ENCODE assay signal across 8 cellular contexts in genomic region chr19:46860125-46860845, GRCh38. TPM values are rescaled to one million over a fixed set of nuclear protein-coding genes. Genes with fewer than 3 reads are reported as not detected.
DNase-seq lines count a peak whose midpoint lies in the region; ATAC-seq and TF ChIP-seq lines count a peak whose summit lies in the region.

No MANE protein-coding gene starts in this region.

- TF ChIP-seq POLR2A in lower leg skin (IDR thresholded peaks at IDR 0.05) = no peak

- peak overlapping the region; percentile 63 for H3K4me3 ChIP-seq in lower leg skin (ENCODE audit: low read depth, poor library complexity, severe bottlenecking)

- DNase-seq in NCI-H774 (lab: John Stamatoyannopoulos, UW) (peak; percentile 97), dermis microvascular lymphatic vessel endothelial cell (ENCODE audit: low read depth in 2 of 2) (peak; percentile 93 to 99), lower leg skin (ENCODE audit: low spot score in 2 of 2) (peak; percentile 98 to 99)
- peak; percentile 98 for DNase-seq in activated CD4-positive, alpha-beta T cell treated with anti-CD3 and anti-CD28 coated beads, Interleukin-2, amount 50 U/mL, for 48 hours
- peak; percentile 94 to 98 for DNase-seq in stimulated activated CD4-positive, alpha-beta T cell treated with anti-CD3 and anti-CD28 coated beads, Interleukin-4, amount 100 ng/mL, for 48 hours (ENCODE audit: low read depth in 2 of 2)

- intact Hi-C loops in lower leg skin (cut with DNase I; ENCODE audit: low total_unique reads) = no loop called here

- ATAC-seq in GM19438 (IDR thresholded peaks at IDR 0.05; ENCODE audit: low read depth, unreplicated experiment) = peak; percentile 60
- peak; percentile 76 for ATAC-seq in HG03571 (IDR thresholded peaks at IDR 0.05; ENCODE audit: unreplicated experiment)

- WGBS in lower leg skin, 2 donors = 0% methylated on average over 39 to 54 of the region's 89 CpGs

- peak overlapping the region; percentile 97 for H3K27ac ChIP-seq in C4-2B

- TF ChIP-seq CTCF in C4-2B (conservative IDR thresholded peaks at IDR 0.05) = no peak
- TF ChIP-seq CTCF in lower leg skin (IDR thresholded peaks at IDR 0.05) = no peak

RNA-seq across cellular contexts. Expression of gene ARHGAP35, which starts 0.5 kb away (rescaled TPM):
- total RNA-seq in dermis microvascular lymphatic vessel endothelial cell (17.1 and 21.2 TPM in 2 replicates), lower leg skin (10 to 100 TPM; 19.4 to 43.6 (median 40.1) TPM)

RNA-seq across cellular contexts. Expression of gene AP2S1, which starts 9.6 kb away (rescaled TPM):
- 160 and 177 TPM in 2 replicates for total RNA-seq in dermis microvascular lymphatic vessel endothelial cell
- total RNA-seq in lower leg skin = 100 to 1,000 TPM in 3 of 4 donors, 10 to 100 TPM in 1; 88.9 to 132 (median 114) TPM

Comparison
In these comparisons a context has a peak if more than half of its experiments do, and no peak if none do; other contexts are left out.
1. Peak in every context shown above with its lines: DNase-seq, ATAC-seq, H3K4me3 ChIP-seq and H3K27ac ChIP-seq.